In the genomic region with DNA sequence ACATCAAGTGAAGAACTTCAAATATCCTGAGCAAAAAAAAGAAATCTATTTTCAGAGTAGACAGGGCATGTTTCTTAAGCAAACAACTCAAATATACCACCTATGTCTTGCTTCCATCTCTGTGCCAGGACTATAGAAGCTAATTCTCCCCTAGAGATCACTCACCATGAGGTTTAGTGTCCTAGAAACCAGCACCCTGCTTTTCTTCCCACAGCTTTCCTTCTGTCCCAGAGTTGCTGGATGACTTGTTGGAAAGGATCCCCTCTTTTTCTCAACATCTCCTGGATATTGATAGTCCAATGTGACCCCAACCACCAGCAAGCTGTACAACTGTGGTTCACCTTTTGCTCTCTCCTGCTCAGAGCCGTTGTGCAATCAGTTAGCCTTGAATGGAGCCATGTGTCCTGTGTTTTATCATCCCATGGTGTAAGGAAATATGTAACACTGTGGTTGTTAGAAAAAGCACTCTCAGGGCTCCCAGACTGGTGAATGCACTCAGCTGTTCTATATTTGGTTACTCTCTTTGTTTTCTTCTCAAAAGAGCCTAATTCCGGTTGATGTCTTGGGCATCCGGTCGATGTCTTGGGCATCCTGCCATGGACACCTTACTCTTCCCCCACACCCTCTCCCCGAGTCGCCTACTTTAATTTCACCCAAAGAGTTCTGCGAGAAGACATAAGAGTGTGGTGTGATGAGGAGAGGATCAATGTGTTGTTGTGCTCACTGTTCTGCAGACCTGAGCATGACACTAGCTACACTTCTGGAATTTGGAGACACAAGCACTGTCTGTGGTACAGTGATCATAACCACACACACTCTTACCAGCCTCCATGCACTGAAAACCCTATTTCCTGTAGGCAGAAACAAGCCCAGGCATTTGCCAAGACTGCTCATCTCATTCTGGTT, we compare ENCODE assay signal across 1 cellular context.
TF ChIP-seq lines count a peak whose summit lies in the region.

No MANE protein-coding gene starts in this region.

TF ChIP-seq in HepG2, 621 proteins besides CTCF, POLR2A, EP300 and RAD21 (continues in another document):
- TF ChIP-seq ZNF780A (CRISPR knock-in tag; IDR thresholded peaks at IDR 0.05) (peak; percentile 25; the same call in 1 of the 2 replicates), ZNF615 (CRISPR knock-in tag; IDR thresholded peaks at IDR 0.05; ENCODE audit: borderline replicate concordance) (peak; percentile 59; the same call in 1 of the 2 replicates), HOMEZ (CRISPR knock-in tag; IDR thresholded peaks at IDR 0.05; ENCODE audit: low read depth) (peak; percentile 86), ZNF530 (CRISPR knock-in tag; IDR thresholded peaks at IDR 0.05; ENCODE audit: low read depth) (no peak), RARA (CRISPR knock-in tag; IDR thresholded peaks at IDR 0.05) (peak; percentile 96), ZBTB37 (CRISPR knock-in tag; IDR thresholded peaks at IDR 0.05) (peak; percentile 74; the same call in 1 of the 2 replicates), BRCA1 (CRISPR knock-in tag; IDR thresholded peaks at IDR 0.05) (no peak), ZNF230 (CRISPR knock-in tag; IDR thresholded peaks at IDR 0.05) (peak; percentile 38; the same call in 1 of the 2 replicates), HDAC1 (CRISPR knock-in tag; IDR thresholded peaks at IDR 0.05) (peak; percentile 58), ETV5 (CRISPR knock-in tag; IDR thresholded peaks at IDR 0.05; ENCODE audit: borderline replicate concordance) (peak; percentile 63; the same call in 1 of the 2 replicates), ZNF713 (CRISPR knock-in tag; IDR thresholded peaks at IDR 0.05) (no peak), SSRP1 (CRISPR knock-in tag; IDR thresholded peaks at IDR 0.05) (peak; percentile 75; the same call in 1 of the 2 replicates), YEATS2 (CRISPR knock-in tag; IDR thresholded peaks at IDR 0.05; ENCODE audit: borderline replicate concordance) (0 out of 2 replicates have a peak, but pooled peaks have one; percentile 19), KDM4B (CRISPR knock-in tag; IDR thresholded peaks at IDR 0.05) (peak; percentile 35; the same call in 1 of the 2 replicates), ZNF550 (CRISPR knock-in tag; IDR thresholded peaks at IDR 0.05; ENCODE audit: borderline replicate concordance) (no peak), KDM6A (CRISPR knock-in tag; IDR thresholded peaks at IDR 0.05; ENCODE audit: low read depth) (0 out of 2 replicates have a peak, but pooled peaks have one; percentile 20), ZC3H4 (CRISPR knock-in tag; IDR thresholded peaks at IDR 0.05; ENCODE audit: borderline replicate concordance) (no peak), SALL1 (CRISPR knock-in tag; IDR thresholded peaks at IDR 0.05) (peak; percentile 96), MEIS1 (CRISPR knock-in tag; IDR thresholded peaks at IDR 0.05; ENCODE audit: borderline replicate concordance) (no peak), ZSCAN12 (CRISPR knock-in tag; IDR thresholded peaks at IDR 0.05) (no peak), GABPA (IDR thresholded peaks at IDR 0.05; ENCODE audit: low read depth, low read length) (no peak), GABPA (CRISPR knock-in tag; IDR thresholded peaks at IDR 0.05; ENCODE audit: low read depth) (0 out of 2 replicates have a peak, but pooled peaks have one; percentile 11), ARID2 (CRISPR knock-in tag; IDR thresholded peaks at IDR 0.05; ENCODE audit: borderline replicate concordance) (peak; percentile 51; the same call in 1 of the 2 replicates), ZNF556 (CRISPR knock-in tag; IDR thresholded peaks at IDR 0.05; ENCODE audit: borderline replicate concordance) (no peak; the same call in 1 of the 2 replicates), KAT8 (CRISPR knock-in tag; IDR thresholded peaks at IDR 0.05) (no peak), MIER2 (CRISPR knock-in tag; IDR thresholded peaks at IDR 0.05) (peak; percentile 35; the same call in 1 of the 2 replicates), ATF7-NPFF (CRISPR knock-in tag; IDR thresholded peaks at IDR 0.05; ENCODE audit: low read depth) (0 out of 2 replicates have a peak, but pooled peaks have one; percentile 34), SAP130 (CRISPR knock-in tag; IDR thresholded peaks at IDR 0.05; ENCODE audit: low read depth) (peak; percentile 86), ZEB1 (IDR thresholded peaks at IDR 0.05; ENCODE audit: insufficient replicate concordance, low read depth) (no peak), ZNF720 (CRISPR knock-in tag; IDR thresholded peaks at IDR 0.05) (no peak), ZNF709 (CRISPR knock-in tag; IDR thresholded peaks at IDR 0.05) (no peak), ZSCAN21 (CRISPR knock-in tag; IDR thresholded peaks at IDR 0.05; ENCODE audit: borderline replicate concordance) (0 out of 2 replicates have a peak, but pooled peaks have one; percentile 24)
- TF ChIP-seq, protein P1, sequence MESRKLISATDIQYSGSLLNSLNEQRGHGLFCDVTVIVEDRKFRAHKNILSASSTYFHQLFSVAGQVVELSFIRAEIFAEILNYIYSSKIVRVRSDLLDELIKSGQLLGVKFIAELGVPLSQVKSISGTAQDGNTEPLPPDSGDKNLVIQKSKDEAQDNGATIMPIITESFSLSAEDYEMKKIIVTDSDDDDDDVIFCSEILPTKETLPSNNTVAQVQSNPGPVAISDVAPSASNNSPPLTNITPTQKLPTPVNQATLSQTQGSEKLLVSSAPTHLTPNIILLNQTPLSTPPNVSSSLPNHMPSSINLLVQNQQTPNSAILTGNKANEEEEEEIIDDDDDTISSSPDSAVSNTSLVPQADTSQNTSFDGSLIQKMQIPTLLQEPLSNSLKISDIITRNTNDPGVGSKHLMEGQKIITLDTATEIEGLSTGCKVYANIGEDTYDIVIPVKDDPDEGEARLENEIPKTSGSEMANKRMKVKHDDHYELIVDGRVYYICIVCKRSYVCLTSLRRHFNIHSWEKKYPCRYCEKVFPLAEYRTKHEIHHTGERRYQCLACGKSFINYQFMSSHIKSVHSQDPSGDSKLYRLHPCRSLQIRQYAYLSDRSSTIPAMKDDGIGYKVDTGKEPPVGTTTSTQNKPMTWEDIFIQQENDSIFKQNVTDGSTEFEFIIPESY (CRISPR knock-in tag; IDR thresholded peaks at IDR 0.05) = 0 out of 2 replicates have a peak, but pooled peaks have one; percentile 12
- TF ChIP-seq, protein P2, sequence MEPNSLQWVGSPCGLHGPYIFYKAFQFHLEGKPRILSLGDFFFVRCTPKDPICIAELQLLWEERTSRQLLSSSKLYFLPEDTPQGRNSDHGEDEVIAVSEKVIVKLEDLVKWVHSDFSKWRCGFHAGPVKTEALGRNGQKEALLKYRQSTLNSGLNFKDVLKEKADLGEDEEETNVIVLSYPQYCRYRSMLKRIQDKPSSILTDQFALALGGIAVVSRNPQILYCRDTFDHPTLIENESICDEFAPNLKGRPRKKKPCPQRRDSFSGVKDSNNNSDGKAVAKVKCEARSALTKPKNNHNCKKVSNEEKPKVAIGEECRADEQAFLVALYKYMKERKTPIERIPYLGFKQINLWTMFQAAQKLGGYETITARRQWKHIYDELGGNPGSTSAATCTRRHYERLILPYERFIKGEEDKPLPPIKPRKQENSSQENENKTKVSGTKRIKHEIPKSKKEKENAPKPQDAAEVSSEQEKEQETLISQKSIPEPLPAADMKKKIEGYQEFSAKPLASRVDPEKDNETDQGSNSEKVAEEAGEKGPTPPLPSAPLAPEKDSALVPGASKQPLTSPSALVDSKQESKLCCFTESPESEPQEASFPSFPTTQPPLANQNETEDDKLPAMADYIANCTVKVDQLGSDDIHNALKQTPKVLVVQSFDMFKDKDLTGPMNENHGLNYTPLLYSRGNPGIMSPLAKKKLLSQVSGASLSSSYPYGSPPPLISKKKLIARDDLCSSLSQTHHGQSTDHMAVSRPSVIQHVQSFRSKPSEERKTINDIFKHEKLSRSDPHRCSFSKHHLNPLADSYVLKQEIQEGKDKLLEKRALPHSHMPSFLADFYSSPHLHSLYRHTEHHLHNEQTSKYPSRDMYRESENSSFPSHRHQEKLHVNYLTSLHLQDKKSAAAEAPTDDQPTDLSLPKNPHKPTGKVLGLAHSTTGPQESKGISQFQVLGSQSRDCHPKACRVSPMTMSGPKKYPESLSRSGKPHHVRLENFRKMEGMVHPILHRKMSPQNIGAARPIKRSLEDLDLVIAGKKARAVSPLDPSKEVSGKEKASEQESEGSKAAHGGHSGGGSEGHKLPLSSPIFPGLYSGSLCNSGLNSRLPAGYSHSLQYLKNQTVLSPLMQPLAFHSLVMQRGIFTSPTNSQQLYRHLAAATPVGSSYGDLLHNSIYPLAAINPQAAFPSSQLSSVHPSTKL (CRISPR knock-in tag; IDR thresholded peaks at IDR 0.05) = peak; percentile 93
- TF ChIP-seq, protein P3, sequence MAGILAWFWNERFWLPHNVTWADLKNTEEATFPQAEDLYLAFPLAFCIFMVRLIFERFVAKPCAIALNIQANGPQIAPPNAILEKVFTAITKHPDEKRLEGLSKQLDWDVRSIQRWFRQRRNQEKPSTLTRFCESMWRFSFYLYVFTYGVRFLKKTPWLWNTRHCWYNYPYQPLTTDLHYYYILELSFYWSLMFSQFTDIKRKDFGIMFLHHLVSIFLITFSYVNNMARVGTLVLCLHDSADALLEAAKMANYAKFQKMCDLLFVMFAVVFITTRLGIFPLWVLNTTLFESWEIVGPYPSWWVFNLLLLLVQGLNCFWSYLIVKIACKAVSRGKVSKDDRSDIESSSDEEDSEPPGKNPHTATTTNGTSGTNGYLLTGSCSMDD (CRISPR knock-in tag; IDR thresholded peaks at IDR 0.05) = no peak
- TF ChIP-seq, protein P4, sequence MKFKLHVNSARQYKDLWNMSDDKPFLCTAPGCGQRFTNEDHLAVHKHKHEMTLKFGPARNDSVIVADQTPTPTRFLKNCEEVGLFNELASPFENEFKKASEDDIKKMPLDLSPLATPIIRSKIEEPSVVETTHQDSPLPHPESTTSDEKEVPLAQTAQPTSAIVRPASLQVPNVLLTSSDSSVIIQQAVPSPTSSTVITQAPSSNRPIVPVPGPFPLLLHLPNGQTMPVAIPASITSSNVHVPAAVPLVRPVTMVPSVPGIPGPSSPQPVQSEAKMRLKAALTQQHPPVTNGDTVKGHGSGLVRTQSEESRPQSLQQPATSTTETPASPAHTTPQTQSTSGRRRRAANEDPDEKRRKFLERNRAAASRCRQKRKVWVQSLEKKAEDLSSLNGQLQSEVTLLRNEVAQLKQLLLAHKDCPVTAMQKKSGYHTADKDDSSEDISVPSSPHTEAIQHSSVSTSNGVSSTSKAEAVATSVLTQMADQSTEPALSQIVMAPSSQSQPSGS (CRISPR knock-in tag; IDR thresholded peaks at IDR 0.05) = peak; percentile 21; the same call in 1 of the 2 replicates
- TF ChIP-seq, protein P5, sequence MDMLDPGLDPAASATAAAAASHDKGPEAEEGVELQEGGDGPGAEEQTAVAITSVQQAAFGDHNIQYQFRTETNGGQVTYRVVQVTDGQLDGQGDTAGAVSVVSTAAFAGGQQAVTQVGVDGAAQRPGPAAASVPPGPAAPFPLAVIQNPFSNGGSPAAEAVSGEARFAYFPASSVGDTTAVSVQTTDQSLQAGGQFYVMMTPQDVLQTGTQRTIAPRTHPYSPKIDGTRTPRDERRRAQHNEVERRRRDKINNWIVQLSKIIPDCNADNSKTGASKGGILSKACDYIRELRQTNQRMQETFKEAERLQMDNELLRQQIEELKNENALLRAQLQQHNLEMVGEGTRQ (IDR thresholded peaks at IDR 0.05; ENCODE audit: low read depth, low read length) = no peak
- TF ChIP-seq, protein P5 (CRISPR knock-in tag; IDR thresholded peaks at IDR 0.05; ENCODE audit: borderline replicate concordance) = no peak
- TF ChIP-seq, protein P6, sequence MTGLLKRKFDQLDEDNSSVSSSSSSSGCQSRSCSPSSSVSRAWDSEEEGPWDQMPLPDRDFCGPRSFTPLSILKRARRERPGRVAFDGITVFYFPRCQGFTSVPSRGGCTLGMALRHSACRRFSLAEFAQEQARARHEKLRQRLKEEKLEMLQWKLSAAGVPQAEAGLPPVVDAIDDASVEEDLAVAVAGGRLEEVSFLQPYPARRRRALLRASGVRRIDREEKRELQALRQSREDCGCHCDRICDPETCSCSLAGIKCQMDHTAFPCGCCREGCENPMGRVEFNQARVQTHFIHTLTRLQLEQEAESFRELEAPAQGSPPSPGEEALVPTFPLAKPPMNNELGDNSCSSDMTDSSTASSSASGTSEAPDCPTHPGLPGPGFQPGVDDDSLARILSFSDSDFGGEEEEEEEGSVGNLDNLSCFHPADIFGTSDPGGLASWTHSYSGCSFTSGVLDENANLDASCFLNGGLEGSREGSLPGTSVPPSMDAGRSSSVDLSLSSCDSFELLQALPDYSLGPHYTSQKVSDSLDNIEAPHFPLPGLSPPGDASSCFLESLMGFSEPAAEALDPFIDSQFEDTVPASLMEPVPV (CRISPR knock-in tag; IDR thresholded peaks at IDR 0.05) = no peak
- TF ChIP-seq, protein P7, sequence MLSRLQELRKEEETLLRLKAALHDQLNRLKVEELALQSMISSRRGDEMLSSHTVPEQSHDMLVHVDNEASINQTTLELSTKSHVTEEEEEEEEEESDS (CRISPR knock-in tag; IDR thresholded peaks at IDR 0.05; ENCODE audit: borderline replicate concordance) = no peak
